In genomic region chr12:79933043-79933442, GRCh38 we compare ENCODE assay signal across 8 cellular contexts. TPM values are rescaled to one million over a fixed set of nuclear protein-coding genes. Genes with fewer than 3 reads are reported as not detected.
DNase-seq lines count a peak whose midpoint lies in the region; ATAC-seq, FAIRE-seq and TF ChIP-seq lines count a peak whose summit lies in the region.

No MANE protein-coding gene starts in this region.

- CTCF ChIA-PET in PC-3 (lab: Charles Lee) = no interaction called here
- CTCF ChIA-PET in endothelial cell of umbilical vein (lab: Charles Lee) = interaction anchor here (1.1 to 1.6 kb wide), 7 partner anchors 8 to 338 kb away, joined by 3 to 7 read pairs (median 3); no protein-coding TSS in a partner anchor

- H3K27ac ChIP-seq in PC-3 (ENCODE audit: low read length) (no peak overlapping the region), endothelial cell of umbilical vein (ENCODE audit: insufficient read depth, low read depth, low read length) (peak overlapping the region; percentile 82), pancreas (no peak overlapping the region)

- H3K36me3 ChIP-seq in PC-3 (ENCODE audit: low read depth, low read length) = no peaks in the 10 kb centered on the region
- no peaks in the 10 kb centered on the region for H3K36me3 ChIP-seq in endothelial cell of umbilical vein (ENCODE audit: control insufficient read depth in 2 of 2, extremely low read depth in 1 of 2, insufficient read depth in 2 of 2, low read length in 2 of 2)
- H3K36me3 ChIP-seq in pancreas = no peaks in the 10 kb centered on the region

- H3K9ac ChIP-seq in PC-3 (ENCODE audit: low read length) (peak overlapping the region; percentile 91), endothelial cell of umbilical vein (replicated peaks; ENCODE audit: extremely low read depth, insufficient read depth, low read length) (peak overlapping the region; percentile 91)

- H3K4me1 ChIP-seq in PC-3 (ENCODE audit: insufficient read depth, low read length) = peaks cover 19% of the 10 kb centered on the region
- peaks cover 22% of the 10 kb centered on the region for H3K4me1 ChIP-seq in endothelial cell of umbilical vein (ENCODE audit: control insufficient read depth, extremely low read depth, insufficient read depth, low read length)
- peaks cover 0 to 22% (median 12%) of the 10 kb centered on the region in 3 donors for H3K4me1 ChIP-seq in pancreas

- in situ Hi-C loops in Caki2 (cut with HindIII; ENCODE audit: low pct_unique_long_range_greater_than_20kb, low sequenced_read_pairs) = no loop called here

- dilution Hi-C loops in endothelial cell of umbilical vein (cut with MboI; ENCODE audit: extremely low pct_ligation_motif_present, low sequenced_read_pairs) = no loop called here

- H3K4me2 ChIP-seq in PC-3 (ENCODE audit: low read length) = peak overlapping the region; percentile 91
- peak overlapping the region; percentile 91 for H3K4me2 ChIP-seq in endothelial cell of umbilical vein (ENCODE audit: insufficient read depth, low read length)

- H3K79me2 ChIP-seq in PC-3 (ENCODE audit: low read length) (peaks cover 86% of the 10 kb centered on the region), endothelial cell of umbilical vein (ENCODE audit: control insufficient read depth, insufficient read depth, low read length) (peaks cover 73% of the 10 kb centered on the region)

- H3K4me3 ChIP-seq in PC-3 (ENCODE audit: low read length) (peak overlapping the region; percentile 95), endothelial cell of umbilical vein (replicated peaks in 1 of 3; ENCODE audit: insufficient read depth in 1 of 3, low read depth in 1 of 3, low read length in 3 of 3) (peak overlapping the region; percentile 51 to 89 (median 84)), pancreas (peak overlapping the region; percentile 42 to 89 (median 78))

- POLR2A ChIA-PET in PC-3 (lab: Charles Lee; ENCODE audit: unreplicated experiment) = no interaction called here
- POLR2A ChIA-PET in endothelial cell of umbilical vein (lab: Charles Lee) = no interaction called here

- no peaks in the 10 kb centered on the region for H3K27me3 ChIP-seq in PC-3 (ENCODE audit: low read length)
- no peaks in the 10 kb centered on the region for H3K27me3 ChIP-seq in endothelial cell of umbilical vein (ENCODE audit: control insufficient read depth in 2 of 2, insufficient read depth in 2 of 2, low read length in 2 of 2)
- H3K27me3 ChIP-seq in pancreas = no peaks in the 10 kb centered on the region

- H3K9me3 ChIP-seq in PC-3 (ENCODE audit: low read length) = no peaks in the 10 kb centered on the region
- no peaks in the 10 kb centered on the region for H3K9me3 ChIP-seq in endothelial cell of umbilical vein (replicated peaks; ENCODE audit: control insufficient read depth, insufficient read depth, low read length)
- no peaks in the 10 kb centered on the region for H3K9me3 ChIP-seq in pancreas

- TF ChIP-seq CTCF in PC-3 (conservative IDR thresholded peaks at IDR 0.05; ENCODE audit: low read depth, low read length) = no peak
- TF ChIP-seq CTCF in endothelial cell of umbilical vein (IDR thresholded peaks at IDR 0.05; ENCODE audit: extremely low read depth in 1 of 2, insufficient read depth in 1 of 2, low read depth in 1 of 2, low read length in 2 of 2) = no peak
- TF ChIP-seq CTCF in pancreas (IDR thresholded peaks at IDR 0.05) = no peak

- DNase-seq in Caki2 (ENCODE audit: low read depth) (peak; percentile 23), PC-3 (no peak), endothelial cell of umbilical vein (ENCODE audit: low read depth, low spot score) (no peak), pancreas (no peak), AG20443 (ENCODE audit: low spot score) (no peak), glomerular visceral epithelial cell (ENCODE audit: extremely low spot score) (no peak), OCI-M1 (lab: John Stamatoyannopoulos, UW) (no peak), NCI-H2107 treated with DMSO at 0.1 percent for 48 hours (lab: John Stamatoyannopoulos, UW; ENCODE audit: unreplicated experiment) (no peak)

- no peak overlapping the region for H2AFZ ChIP-seq in PC-3 (ENCODE audit: low read length)
- no peak overlapping the region for H2AFZ ChIP-seq in endothelial cell of umbilical vein (ENCODE audit: low read depth, low read length)

- BruUV-seq in PC-3 (replicated peaks; lab: Mats Ljungman, UMichigan) = no TSS peak
- no TSS peak for BruUV-seq in endothelial cell of umbilical vein (replicated peaks; lab: Mats Ljungman, UMichigan)

- H3K9me1 ChIP-seq in endothelial cell of umbilical vein (replicated peaks; ENCODE audit: control insufficient read depth, extremely low read depth, insufficient read depth, low read length) = no peaks in the 10 kb centered on the region

- WGBS in pancreas, 2 donors = 25 to 41% methylated on average over 2 of the region's 2 CpGs

- H3F3A ChIP-seq in PC-3 (ENCODE audit: low read length, unreplicated experiment) = no peaks in the 10 kb centered on the region

- intact Hi-C loops in PC-3 (cut with micrococcal nuclease) (loop anchor here (10.0 kb wide), 3 partner anchors 222 to 508 kb away; no protein-coding TSS in a partner anchor), endothelial cell of umbilical vein (cut with micrococcal nuclease) (loop anchor here (5.0 to 10.0 kb wide), 2 partner anchors 91 to 422 kb away; no protein-coding TSS in a partner anchor), pancreas (cut with DNase I) (no loop called here)

- H4K20me1 ChIP-seq in PC-3 (ENCODE audit: low read length) = peaks cover 27% of the 10 kb centered on the region
- peaks cover 9% of the 10 kb centered on the region for H4K20me1 ChIP-seq in endothelial cell of umbilical vein (replicated peaks; ENCODE audit: control insufficient read depth, extremely low read depth, insufficient read depth, low read length)

- ATAC-seq in PC-3 = no peak
- ATAC-seq in pancreas = no peak

- no peaks in the 10 kb centered on the region for H3K9me2 ChIP-seq in PC-3 (replicated peaks; ENCODE audit: low read length)

- no peak for FAIRE-seq in endothelial cell of umbilical vein (lab: Jason Lieb, UNC)
- no peak for FAIRE-seq in pancreas (lab: Jason Lieb, UNC)

- no peak for TF ChIP-seq POLR2A in endothelial cell of umbilical vein (IDR thresholded peaks at IDR 0.05; ENCODE audit: low read depth, low read length)

TF ChIP-seq in endothelial cell of umbilical vein, 7 proteins besides CTCF, POLR2A, EP300 and RAD21:
- TF ChIP-seq POLR2AphosphoS5 (IDR thresholded peaks at IDR 0.05; ENCODE audit: insufficient read depth, low read depth, low read length) (no peak), FOS (IDR thresholded peaks at IDR 0.05; ENCODE audit: borderline replicate concordance, insufficient read depth, low read length) (no peak)

RNA-seq across cellular contexts. Expression of gene PPP1R12A, which starts 1.9 kb away (rescaled TPM):
- 67.8 and 150 TPM in 2 replicates for total RNA-seq in Caki2 (2014; rRNA removed; shearing (Covaris generic); ENCODE audit: low replicate concordance)
- total RNA-seq in PC-3 (2014; rRNA removed) (43.2 and 67.5 TPM in 2 replicates), endothelial cell of umbilical vein (83.9 and 86.8 TPM in 2 replicates), pancreas (10 to 100 TPM; 12.7 to 31.7 (median 16.0) TPM)
- polyA plus RNA-seq in endothelial cell of umbilical vein (10.4 and 12.9 TPM in 2 replicates), pancreas (10 to 100 TPM in 1 of 2 donors, 1 to 10 TPM in 1; 6.1 to 11.8 TPM)
- polyA plus RNA-seq in endothelial cell of umbilical vein (2011; cell fraction: cytosol; rRNA removed) = 14.5 and 16.7 TPM in 2 replicates
- 77.5 and 103 TPM in 2 replicates for polyA plus RNA-seq in endothelial cell of umbilical vein (2011; cell fraction: nucleus; rRNA removed)
- 39.6 and 48.1 TPM in 2 replicates for polyA plus RNA-seq in endothelial cell of umbilical vein (2012)
- 94.7 and 113 TPM in 2 replicates for polyA minus RNA-seq in endothelial cell of umbilical vein
- polyA minus RNA-seq in endothelial cell of umbilical vein (2011; cell fraction: cytosol; rRNA and poly(A)+ RNA removed) = 38.6 TPM
- 219 and 241 TPM in 2 replicates for polyA minus RNA-seq in endothelial cell of umbilical vein (2011; cell fraction: nucleus; rRNA and poly(A)+ RNA removed)

Comparison
In these comparisons a context has a peak if more than half of its experiments do, and no peak if none do; other contexts are left out.
1. intact Hi-C loops: an anchor here in PC-3 (10.0 kb wide) and endothelial cell of umbilical vein (5.0 to 10.0 kb wide); none called in pancreas.